16 cellular contexts compared by ENCODE assay signal in the genomic region with DNA sequence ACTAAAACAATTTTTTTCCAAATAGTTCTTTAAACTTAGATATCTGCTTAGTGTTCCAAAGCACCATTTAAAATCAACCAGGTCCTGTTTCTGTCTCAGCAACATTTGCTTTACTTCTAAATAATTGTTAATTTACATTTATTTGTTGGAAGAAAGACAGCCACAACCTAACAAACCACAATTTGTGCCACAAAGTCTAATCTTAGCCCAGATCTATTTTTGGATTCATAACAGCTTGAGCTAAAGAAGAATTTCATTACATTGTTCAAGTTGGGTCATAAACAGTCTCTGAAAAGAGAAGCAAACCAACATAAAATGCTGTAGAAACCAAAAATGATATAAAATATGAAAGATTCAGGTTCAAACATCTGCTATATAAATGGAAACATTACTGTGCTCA.
"Had no signal": no experiment of that assay in that cellular context is flagged by ENCODE, and none has a peak within 500 bp of the region (broad histone marks: within the 10 kb centered on the region; RNA-seq: fewer than 3 reads in every experiment).

No MANE protein-coding gene starts in this region.

- H2AFZ ChIP-seq: parathyroid adenoma had no signal

- H3K4me1 ChIP-seq: parathyroid adenoma had no signal

- H3K9me3 ChIP-seq: esophagus muscularis mucosa, tibial artery, vagina had no signal

- H3K9me3 Mint-ChIP-seq: activated B cell treated with CpG ODN at 0.5 μM for 24 hours had no signal

- H3K27ac Mint-ChIP-seq: activated B cell treated with CpG ODN at 0.5 μM for 24 hours, T-helper 17 cell had no signal

- H3K27me3 Mint-ChIP-seq: activated naive CD4-positive, alpha-beta T cell treated with anti-CD3 and anti-CD28 coated beads, Interleukin-2, amount 50 U/mL, for 24 hours; T-helper 17 cell had no signal

- H3K27ac ChIP-seq: brain microvascular endothelial cell, esophagus muscularis mucosa, parathyroid adenoma, tibial artery, vagina had no signal

- H3K4me3 Mint-ChIP-seq: activated B cell treated with CpG ODN at 0.5 μM for 24 hours, T-helper 17 cell had no signal

- H3K9ac ChIP-seq: parathyroid adenoma had no signal

- H3K4me3 ChIP-seq: esophagus muscularis mucosa, tibial artery, vagina had no signal

- DNase-seq: activated B cell treated with CpG ODN at 0.5 μM for 24 hours; activated CD4-positive, alpha-beta T cell treated with anti-CD3 and anti-CD28 coated beads, Interleukin-2, amount 50 U/mL, for 1 hour; activated effector memory CD4-positive, alpha-beta T cell treated with Interleukin-2 at 50 U/mL for 16 hours; activated T-cell treated with anti-CD3 and anti-CD28 coated beads for 4 hours; amygdala; brain microvascular endothelial cell; foreskin melanocyte; kidney; left ventricle myocardium superior; mesendoderm; T-helper 17 cell; tibial artery had no signal

- ATAC-seq: left ventricle myocardium superior, T-helper 17 cell had no signal

- H3K27me3 ChIP-seq: brain microvascular endothelial cell, esophagus muscularis mucosa, tibial artery, vagina had no signal

- H3K36me3 ChIP-seq: brain microvascular endothelial cell, esophagus muscularis mucosa, tibial artery, vagina had no signal
